10 cellular contexts compared by ENCODE assay signal in the genomic region with DNA sequence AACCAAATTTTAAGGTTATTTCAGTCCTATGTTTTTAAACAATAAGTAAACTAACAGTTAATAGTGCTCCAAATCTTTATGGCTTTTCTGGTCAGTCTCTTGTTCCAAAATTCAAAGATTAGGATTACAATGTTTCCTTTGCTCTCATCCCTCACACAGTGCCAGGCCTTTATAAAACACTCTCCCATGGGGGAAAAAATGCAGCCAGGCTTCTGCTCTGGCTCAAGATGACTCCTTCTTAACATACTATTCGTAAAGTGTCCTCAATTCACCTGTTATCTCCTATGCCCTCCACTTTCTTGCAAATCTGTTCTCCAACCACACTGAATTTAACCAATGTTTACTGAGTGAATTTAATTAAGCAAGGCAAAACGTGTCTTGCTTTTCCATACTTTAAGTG. TPM values are rescaled to one million over a fixed set of nuclear protein-coding genes. Genes with fewer than 3 reads are reported as not detected.
A peak's percentile ranks its signal among the peaks of the same experiment; 100 is the strongest.
DNase-seq lines count a peak whose midpoint lies in the region; ATAC-seq, FAIRE-seq and TF ChIP-seq lines count a peak whose summit lies in the region.
"Had no signal": no experiment of that assay in that cellular context is flagged by ENCODE, and none has a peak within 500 bp of the region (broad histone marks: within the 10 kb centered on the region; RNA-seq: fewer than 3 reads in every experiment).

No MANE protein-coding gene starts in this region.

- H3K4me2 ChIP-seq in keratinocyte (ENCODE audit: control insufficient read depth, extremely low read depth, insufficient read depth, low read depth, low read length): peak overlapping the region; percentile 97

- H3K36me3 ChIP-seq in H7 (replicated peaks; ENCODE audit: control insufficient read depth, insufficient read depth, low read length) (no peaks in the 10 kb centered on the region), keratinocyte (ENCODE audit: control insufficient read depth in 2 of 2, extremely low read depth in 1 of 2, insufficient read depth in 2 of 2, low read length in 2 of 2) (peaks cover 2% of the 10 kb centered on the region in 2 experiments), stomach (peaks cover 0 to 19% (median 15%) of the 10 kb centered on the region in 4 donors)

- no peaks in the 10 kb centered on the region for H3K9me1 ChIP-seq in keratinocyte (ENCODE audit: control insufficient read depth, extremely low read depth, insufficient read depth, low read length)

- H3K4me1 ChIP-seq in keratinocyte (ENCODE audit: control insufficient read depth, extremely low read depth, insufficient read depth, low read length) (peaks cover 7% of the 10 kb centered on the region), stomach (peaks cover 0 to 33% (median 22%) of the 10 kb centered on the region in 4 donors)

- intact Hi-C loops in stomach (cut with DNase I; ENCODE audit: low total_unique reads): no loop called here

- H3K27ac ChIP-seq in keratinocyte (ENCODE audit: control insufficient read depth, insufficient read depth, low read length) (peak overlapping the region; percentile 92), stomach (no peak overlapping the region)

- TF ChIP-seq CTCF in WI38 (IDR thresholded peaks at IDR 0.05; ENCODE audit: low read depth, low read length): no peak
- no peak for TF ChIP-seq CTCF in keratinocyte (optimal IDR thresholded peaks at IDR 0.05 in 1 of 3, IDR thresholded peaks at IDR 0.05 in 1 of 3, conservative IDR thresholded peaks at IDR 0.05 in 1 of 3; ENCODE audit: extremely low read depth in 1 of 3, insufficient read depth in 2 of 3, low read length in 3 of 3)
- TF ChIP-seq CTCF in stomach (IDR thresholded peaks at IDR 0.05): no peak

- FAIRE-seq in keratinocyte (lab: Jason Lieb, UNC) (no peak), frontal cortex (lab: Jason Lieb, UNC) (no peak)

- peak overlapping the region; percentile 88 for H3K9ac ChIP-seq in keratinocyte (ENCODE audit: control insufficient read depth, extremely low read depth, insufficient read depth, low read length)

- dilution Hi-C loops in keratinocyte (cut with MboI; ENCODE audit: extremely low pct_ligation_motif_present, low sequenced_read_pairs): no loop called here

- peak overlapping the region; percentile 73; the same call in 1 of the 2 replicates for H3K4me3 ChIP-seq in H7 (ENCODE audit: insufficient read depth, low read depth, low read length)
- peak overlapping the region; percentile 86 for H3K4me3 ChIP-seq in WI38 (ENCODE audit: low read depth, low read length)
- H3K4me3 ChIP-seq in keratinocyte (ENCODE audit: control insufficient read depth in 2 of 3, extremely low read depth in 1 of 3, insufficient read depth in 2 of 3, low read depth in 1 of 3, low read length in 3 of 3): peak overlapping the region; percentile 70 to 97 (median 93)
- peak overlapping the region in 3 of 4 donors; percentile 72 to 82 (median 75) for H3K4me3 ChIP-seq in stomach

- H3K27me3 ChIP-seq in H7 (ENCODE audit: control insufficient read depth, insufficient read depth, low read length): no peaks in the 10 kb centered on the region
- no peaks in the 10 kb centered on the region for H3K27me3 ChIP-seq in keratinocyte (ENCODE audit: control insufficient read depth, extremely low read depth, insufficient read depth, low read length)
- no peaks in the 10 kb centered on the region for H3K27me3 ChIP-seq in stomach

- WGBS in stomach, 5 donors: 11 to 21% (median 16%) methylated on average over 2 of the region's 2 CpGs

- DNase-seq in H7 (no peak), keratinocyte (ENCODE audit: low read depth, low spot score) (no peak), stomach (no peak), iPS-NIHi11 (ENCODE audit: low spot score) (no peak), frontal cortex (ENCODE audit: low spot score in 2 of 2) (no peak)
- DNase-seq: NCI-H2081 treated with DMSO at 0.1 percent for 48 hours had no signal

- H4K20me1 ChIP-seq in keratinocyte (ENCODE audit: control insufficient read depth, extremely low read depth, insufficient read depth, low read length): no peaks in the 10 kb centered on the region

- H3K9me3 ChIP-seq in keratinocyte (ENCODE audit: control insufficient read depth, low read depth, low read length) (no peaks in the 10 kb centered on the region), stomach (no peaks in the 10 kb centered on the region)

- TF ChIP-seq POLR2A in stomach (IDR thresholded peaks at IDR 0.05): no peak

- no peak overlapping the region for H2AFZ ChIP-seq in keratinocyte (ENCODE audit: control insufficient read depth, low read length)

- TF ChIP-seq EP300 in stomach (IDR thresholded peaks at IDR 0.05): no peak

- no peak for ATAC-seq in GM18867 (IDR thresholded peaks at IDR 0.05; ENCODE audit: unreplicated experiment)
- no peak for ATAC-seq in GM21529 (IDR thresholded peaks at IDR 0.05; ENCODE audit: unreplicated experiment)
- ATAC-seq: activated CD4-positive, alpha-beta T cell treated with anti-CD3 and anti-CD28 coated beads for 36 hours had no signal

- H3K79me2 ChIP-seq in keratinocyte (ENCODE audit: control insufficient read depth, insufficient read depth, low read length): peaks cover 31% of the 10 kb centered on the region

RNA-seq across cellular contexts. Expression of gene CEP120, which starts 1.4 kb away (rescaled TPM):
- total RNA-seq in H7 (2014; rRNA removed; shearing (Covaris generic)): 13.9 and 20.5 TPM in 2 replicates
- polyA plus RNA-seq in keratinocyte (8.4 to 11.7 TPM (median 10.8 TPM) in 3 replicates), stomach (1 to 10 TPM; 3.7 to 5.8 (median 4.0) TPM)
- polyA plus RNA-seq in keratinocyte (2011; ENCODE audit: low read depth): 8.2 TPM
- polyA plus RNA-seq in keratinocyte (2011; cell fraction: cytosol; rRNA removed): 4.1 and 13.0 TPM in 2 replicates
- 14.0 and 15.1 TPM in 2 replicates for polyA plus RNA-seq in keratinocyte (2011; cell fraction: nucleus; rRNA removed)
- 4.2 and 4.8 TPM in 2 replicates for polyA plus RNA-seq in keratinocyte (2012; ENCODE audit: low replicate concordance)
- polyA minus RNA-seq in keratinocyte: 10.7 to 41.6 TPM (median 35.3 TPM) in 3 replicates
- polyA minus RNA-seq in keratinocyte (2011; cell fraction: cytosol; rRNA and poly(A)+ RNA removed): 11.1 TPM
- polyA minus RNA-seq in keratinocyte (2011; cell fraction: nucleus; rRNA and poly(A)+ RNA removed): 13.7 and 29.1 TPM in 2 replicates
- total RNA-seq in stomach (10 to 100 TPM in 3 of 5 donors, 1 to 10 TPM in 2; 3.5 to 27.5 (median 12.5) TPM), frontal cortex (52.6 TPM)
